In genomic region chr15:72338148-72338547, GRCh38 we compare ENCODE assay signal across 19 cellular contexts. TPM values are rescaled to one million over a fixed set of nuclear protein-coding genes. Genes with fewer than 3 reads are reported as not detected.
A peak's percentile ranks its signal among the peaks of the same experiment; 100 is the strongest.
DNase-seq lines count a peak whose midpoint lies in the region; TF ChIP-seq lines count a peak whose summit lies in the region.
"Had no signal": no experiment of that assay in that cellular context is flagged by ENCODE, and none has a peak within 500 bp of the region (broad histone marks: within the 10 kb centered on the region; RNA-seq: fewer than 3 reads in every experiment).

No MANE protein-coding gene starts in this region.

- peaks cover 35% of the 10 kb centered on the region for H3K4me1 Mint-ChIP-seq in dendritic cell treated with granulocyte-macrophage colony-stimulating factor and Interleukin-4, amounts not matched to agents 40 ng/mL and 50 ng/mL, for 4 days (ENCODE audit: low read depth)

- in situ Hi-C loops in GM23248 (cut with MboI) (no loop called here), transverse colon (cut with MboI; ENCODE audit: low pct_ligation_motif_present in 1 of 4, low pct_unique_long_range_greater_than_20kb in 1 of 4, low sequenced_read_pairs in 3 of 4) (no loop called here)

- no peak overlapping the region for H2BK5ac ChIP-seq in mesendoderm (ENCODE audit: low read length)

- H3K4me2 ChIP-seq in GM23248 (ENCODE audit: unreplicated experiment) (peak overlapping the region; percentile 72), smooth muscle cell (no peak overlapping the region), mesendoderm (ENCODE audit: low read length) (no peak overlapping the region)

- H2AK5ac ChIP-seq in mesendoderm (ENCODE audit: low read length): no peak overlapping the region

- no peaks in the 10 kb centered on the region for H3K9me3 Mint-ChIP-seq in dendritic cell treated with granulocyte-macrophage colony-stimulating factor and Interleukin-4, amounts not matched to agents 40 ng/mL and 50 ng/mL, for 4 days

- no peak for TF ChIP-seq POLR2A in transverse colon (IDR thresholded peaks at IDR 0.05)

- H3K27ac ChIP-seq in GM23248: peak overlapping the region; percentile 94
- peak overlapping the region; percentile 55 for H3K27ac ChIP-seq in neutrophil
- peak overlapping the region in 3 of 4 donors; percentile 64 to 80 (median 67) for H3K27ac ChIP-seq in transverse colon
- no peak overlapping the region for H3K27ac ChIP-seq in smooth muscle cell (ENCODE audit: low read depth)
- no peak overlapping the region for H3K27ac ChIP-seq in mesendoderm (ENCODE audit: low read depth, low read length)

- H3K79me1 ChIP-seq in mesendoderm (ENCODE audit: low read length): no peaks in the 10 kb centered on the region

- H3K9ac ChIP-seq in GM23248 (peak overlapping the region; percentile 72), smooth muscle cell (ENCODE audit: low read depth) (no peak overlapping the region), mesendoderm (ENCODE audit: low read length) (no peak overlapping the region)

- H4K20me1 ChIP-seq in GM23248 (ENCODE audit: insufficient read depth): no peaks in the 10 kb centered on the region
- H4K20me1 ChIP-seq in smooth muscle cell (ENCODE audit: low read depth): no peaks in the 10 kb centered on the region

- 94% methylated on average over 2 of the region's 2 CpGs for WGBS in GM23248 (ENCODE audit: low coverage in 1 of 2, low lambda C conversion rate in 2 of 2, missing lambda C conversion rate in 2 of 2), 2 experiments
- 96 to 98% methylated on average over 2 of the region's 2 CpGs for WGBS in transverse colon (ENCODE audit: low coverage in 1 of 2), 2 donors
- WGBS in smooth muscle cell (ENCODE audit: low lambda C conversion rate): 100% methylated on average over 2 of the region's 2 CpGs
- no CpG with 5 or more reads among the region's 2 CpGs for WGBS in mesendoderm (ENCODE audit: extremely low coverage, insufficient coverage, low lambda C conversion rate)

- no peak overlapping the region for H3K23ac ChIP-seq in mesendoderm (ENCODE audit: low read length)

- peak overlapping the region; percentile 44 for H3K27ac Mint-ChIP-seq in dendritic cell treated with granulocyte-macrophage colony-stimulating factor and Interleukin-4, amounts not matched to agents 40 ng/mL and 50 ng/mL, for 4 days

- TF ChIP-seq CTCF in neutrophil (IDR thresholded peaks at IDR 0.05) (no peak), transverse colon (IDR thresholded peaks at IDR 0.05) (no peak), smooth muscle cell (IDR thresholded peaks at IDR 0.05; ENCODE audit: borderline replicate concordance, insufficient read depth, poor library complexity, severe bottlenecking) (no peak)

- H3K4ac ChIP-seq in mesendoderm (ENCODE audit: low read depth, low read length): no peak overlapping the region

- no peaks in the 10 kb centered on the region for H3K9me2 ChIP-seq in GM23248 (ENCODE audit: insufficient read depth)

- no peak overlapping the region for H3K18ac ChIP-seq in mesendoderm (ENCODE audit: low read length)

- H3K4me3 ChIP-seq in GM23248: no peak overlapping the region
- no peak overlapping the region for H3K4me3 ChIP-seq in neutrophil (ENCODE audit: low read depth in 1 of 2, low read length in 1 of 2)
- H3K4me3 ChIP-seq in transverse colon: no peak overlapping the region
- no peak overlapping the region for H3K4me3 ChIP-seq in smooth muscle cell
- H3K4me3 ChIP-seq in mesendoderm (ENCODE audit: low read length): no peak overlapping the region
- H3K4me3 ChIP-seq: HAP-1 had no signal

- no peaks in the 10 kb centered on the region for H3K27me3 Mint-ChIP-seq in dendritic cell treated with granulocyte-macrophage colony-stimulating factor and Interleukin-4, amounts not matched to agents 40 ng/mL and 50 ng/mL, for 4 days

- H2AFZ ChIP-seq in GM23248 (no peak overlapping the region), smooth muscle cell (ENCODE audit: low read depth) (no peak overlapping the region)

- H3K79me2 ChIP-seq in GM23248 (ENCODE audit: insufficient read depth): no peaks in the 10 kb centered on the region
- no peaks in the 10 kb centered on the region for H3K79me2 ChIP-seq in smooth muscle cell (ENCODE audit: low read depth)
- H3K79me2 ChIP-seq in mesendoderm (ENCODE audit: control insufficient read depth, insufficient read depth, low read length): no peaks in the 10 kb centered on the region

- H3K9me3 ChIP-seq in GM23248 (ENCODE audit: low read depth): no peaks in the 10 kb centered on the region
- H3K9me3 ChIP-seq in neutrophil: no peaks in the 10 kb centered on the region
- no peaks in the 10 kb centered on the region for H3K9me3 ChIP-seq in transverse colon
- H3K9me3 ChIP-seq in smooth muscle cell (replicated peaks; ENCODE audit: low read depth): no peaks in the 10 kb centered on the region

- peaks cover 87% of the 10 kb centered on the region for H3K36me3 Mint-ChIP-seq in dendritic cell treated with granulocyte-macrophage colony-stimulating factor and Interleukin-4, amounts not matched to agents 40 ng/mL and 50 ng/mL, for 4 days (ENCODE audit: low read depth)

- intact Hi-C loops in dendritic cell treated with granulocyte-macrophage colony-stimulating factor and Interleukin-4, amounts not matched to agents 40 ng/mL and 50 ng/mL, for 4 days (cut with micrococcal nuclease): loop anchor here (10.0 kb wide), 1 partner anchor 337 kb away; no protein-coding TSS in a partner anchor
- intact Hi-C loops in transverse colon (cut with DNase I; ENCODE audit: low total_unique reads): no loop called here

- H3F3A ChIP-seq in GM23248 (ENCODE audit: insufficient read depth) (peaks cover 37% of the 10 kb centered on the region), smooth muscle cell (ENCODE audit: low read depth) (no peaks in the 10 kb centered on the region)

- DNase-seq in GM23248 (no peak), transverse colon (no peak), smooth muscle cell (lab: John Stamatoyannopoulos, UW; ENCODE audit: unreplicated experiment) (no peak), T1000 (lab: John Stamatoyannopoulos, UW) (no peak), mesendoderm (no peak)
- no peak for DNase-seq in activated CD4-positive, alpha-beta T cell treated with anti-CD3 and anti-CD28 coated beads, Interleukin-2, amount 50 U/mL, for 48 hours
- DNase-seq: COR-L47, DMS 273 treated with DMSO at 0.1 percent for 48 hours, KBM-7, NCI-H1417, NCI-H187, NCI-H2107, NCI-H510A treated with DMSO at 0.1 percent for 48 hours, NCI-H774, OCI-M1, Right ventricle myocardium superior had no signal

- H4K8ac ChIP-seq in mesendoderm (ENCODE audit: low read depth, low read length): no peak overlapping the region

- no peak overlapping the region for H3K4me3 Mint-ChIP-seq in dendritic cell treated with granulocyte-macrophage colony-stimulating factor and Interleukin-4, amounts not matched to agents 40 ng/mL and 50 ng/mL, for 4 days

- no peak for TF ChIP-seq EP300 in transverse colon (IDR thresholded peaks at IDR 0.05; ENCODE audit: low read depth)

- H3K36me3 ChIP-seq in GM23248 (ENCODE audit: low read depth) (no peaks in the 10 kb centered on the region), neutrophil (peaks cover 28% of the 10 kb centered on the region), transverse colon (peaks cover 0 to 5% (median 0%) of the 10 kb centered on the region in 4 donors), smooth muscle cell (ENCODE audit: low read depth) (no peaks in the 10 kb centered on the region), mesendoderm (ENCODE audit: control insufficient read depth, insufficient read depth, low read length) (no peaks in the 10 kb centered on the region)
- H3K36me3 ChIP-seq: HAP-1 had no signal

- no peak overlapping the region for H2BK15ac ChIP-seq in mesendoderm (replicated peaks; ENCODE audit: low read depth)

- no peaks in the 10 kb centered on the region for H3K27me3 ChIP-seq in GM23248 (replicated peaks; ENCODE audit: insufficient read depth)
- H3K27me3 ChIP-seq in neutrophil: no peaks in the 10 kb centered on the region
- H3K27me3 ChIP-seq in transverse colon: no peaks in the 10 kb centered on the region
- no peaks in the 10 kb centered on the region for H3K27me3 ChIP-seq in smooth muscle cell (ENCODE audit: low read depth)
- no peaks in the 10 kb centered on the region for H3K27me3 ChIP-seq in mesendoderm (ENCODE audit: insufficient read depth, low read length, poor library complexity)

- no peak overlapping the region for H4K5ac ChIP-seq in mesendoderm (ENCODE audit: low read length)

- no peak overlapping the region for H3K56ac ChIP-seq in mesendoderm (ENCODE audit: low read length)

- H3K4me1 ChIP-seq in GM23248 (ENCODE audit: insufficient read depth): peaks cover 23% of the 10 kb centered on the region
- peaks cover 14 to 16% of the 10 kb centered on the region in 2 experiments for H3K4me1 ChIP-seq in neutrophil (ENCODE audit: control insufficient read depth in 1 of 2, insufficient read depth in 1 of 2, low read depth in 1 of 2, low read length in 1 of 2)
- H3K4me1 ChIP-seq in transverse colon: no peaks in the 10 kb centered on the region
- H3K4me1 ChIP-seq in smooth muscle cell (ENCODE audit: low read depth): no peaks in the 10 kb centered on the region
- H3K4me1 ChIP-seq in mesendoderm (ENCODE audit: control insufficient read depth, low read depth, low read length): peaks cover 2% of the 10 kb centered on the region
- H3K4me1 ChIP-seq: HAP-1 had no signal

- no peak overlapping the region for H2BK120ac ChIP-seq in mesendoderm (ENCODE audit: low read depth, low read length)

RNA-seq across cellular contexts. Expression of gene CELF6, which starts 18.2 kb away (rescaled TPM):
- 0.22 and 1.0 TPM in 2 replicates for total RNA-seq in GM23248 (2014; rRNA removed; shearing (Covaris generic))
- polyA plus RNA-seq in GM23248 (2016; fragmentation: Nextera tagmentation; extraction: Ambion mirVana) (0.08 TPM in 1 of 2 replicates, not detected in the other), smooth muscle cell (0.19 and 0.43 TPM in 2 replicates)
- total RNA-seq in transverse colon (10 to 100 TPM in 1 of 4 donors, 1 to 10 TPM in 3; 1.5 to 12.9 (median 4.7) TPM), smooth muscle cell (0.81 and 1.9 TPM in 2 replicates)
- 0.03 TPM for polyA plus RNA-seq in mesendoderm (2013, experiment 1 of 2)
- 0.01 TPM for polyA plus RNA-seq in mesendoderm (2013, experiment 2 of 2)

RNA-seq across cellular contexts. Expression of gene HEXA, which starts 37.7 kb away (rescaled TPM):
- 127 and 162 TPM in 2 replicates for total RNA-seq in GM23248 (2014; rRNA removed; shearing (Covaris generic))
- polyA plus RNA-seq in GM23248 (2016; fragmentation: Nextera tagmentation; extraction: Ambion mirVana): 190 and 195 TPM in 2 replicates
- total RNA-seq in transverse colon: 10 to 100 TPM; 19.9 to 69.9 (median 50.9) TPM
- total RNA-seq in smooth muscle cell: 77.4 and 103 TPM in 2 replicates
- polyA plus RNA-seq in smooth muscle cell: 139 and 155 TPM in 2 replicates
- polyA plus RNA-seq in mesendoderm (2013, experiment 1 of 2): 33.3 TPM
- polyA plus RNA-seq in mesendoderm (2013, experiment 2 of 2): 32.7 TPM

RNA-seq across cellular contexts. Expression of gene TMEM202, which starts 60.0 kb away (rescaled TPM):
- total RNA-seq in GM23248 (2014; rRNA removed; shearing (Covaris generic)): not detected in 2 replicates
- polyA plus RNA-seq in GM23248 (2016; fragmentation: Nextera tagmentation; extraction: Ambion mirVana): not detected in 2 replicates
- not detected for total RNA-seq in transverse colon
- total RNA-seq in smooth muscle cell: not detected in 2 replicates
- polyA plus RNA-seq in smooth muscle cell: not detected in 2 replicates
- not detected for polyA plus RNA-seq in mesendoderm (2013, experiment 1 of 2)
- polyA plus RNA-seq in mesendoderm (2013, experiment 2 of 2): not detected
- total RNA-seq: Right ventricle myocardium superior had no signal

Comparison
In these comparisons a context has a peak if more than half of its experiments do, and no peak if none do; other contexts are left out.
1. H3K27ac ChIP-seq: peak in GM23248 (single experiment), neutrophil (single experiment) and transverse colon (3 of 4); none in smooth muscle cell (single experiment) and mesendoderm (single experiment).